ENCODE assay signal across 3 cellular contexts in the genomic region with DNA sequence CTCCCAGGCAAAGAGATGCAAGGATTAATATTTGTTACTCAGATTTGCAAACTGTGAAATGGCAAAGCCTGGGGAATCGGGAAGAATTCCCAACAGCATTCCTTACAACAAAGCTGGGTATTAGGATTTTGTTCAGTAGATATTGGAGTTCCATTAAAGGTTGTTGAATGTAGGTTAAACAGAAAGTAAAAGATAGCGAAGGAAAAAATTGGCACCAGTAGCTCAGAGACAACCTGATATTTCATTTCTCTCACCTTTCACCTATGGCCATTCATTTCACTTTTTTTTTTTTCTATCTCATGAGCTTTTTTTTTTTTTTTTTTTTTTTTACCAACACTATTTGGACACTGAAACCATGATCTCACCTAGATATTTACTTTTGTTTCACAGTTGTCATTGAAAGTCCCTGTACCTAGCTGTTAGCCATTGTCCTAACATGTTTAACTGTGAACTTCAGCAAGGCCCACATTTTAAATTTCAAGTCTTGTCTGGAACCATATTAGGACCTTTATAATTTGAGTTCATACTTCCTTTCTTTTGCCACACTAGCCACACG.
TF ChIP-seq lines count a peak whose summit lies in the region.

No MANE protein-coding gene starts in this region.

TF ChIP-seq in liver, 16 proteins besides CTCF, POLR2A, EP300 and RAD21 (continued from another document):
- TF ChIP-seq YY1 (IDR thresholded peaks at IDR 0.05), result peak; percentile 18
- no peak for TF ChIP-seq NR2F2 (IDR thresholded peaks at IDR 0.05)

TF ChIP-seq in HepG2, 621 proteins besides CTCF, POLR2A, EP300 and RAD21 (continued from another document and continues in another):
- TF ChIP-seq TSC22D2 (CRISPR knock-in tag; IDR thresholded peaks at IDR 0.05; ENCODE audit: borderline replicate concordance), result no peak
- TF ChIP-seq ZSCAN21 (CRISPR knock-in tag; IDR thresholded peaks at IDR 0.05; ENCODE audit: borderline replicate concordance), result no peak
- TF ChIP-seq POLR2AphosphoS2 (IDR thresholded peaks at IDR 0.05; ENCODE audit: low read depth, low read length), result no peak
- no peak for TF ChIP-seq KDM4B (CRISPR knock-in tag; IDR thresholded peaks at IDR 0.05)
- TF ChIP-seq BORCS8-MEF2B (CRISPR knock-in tag; IDR thresholded peaks at IDR 0.05), result no peak
- TF ChIP-seq, protein P1, sequence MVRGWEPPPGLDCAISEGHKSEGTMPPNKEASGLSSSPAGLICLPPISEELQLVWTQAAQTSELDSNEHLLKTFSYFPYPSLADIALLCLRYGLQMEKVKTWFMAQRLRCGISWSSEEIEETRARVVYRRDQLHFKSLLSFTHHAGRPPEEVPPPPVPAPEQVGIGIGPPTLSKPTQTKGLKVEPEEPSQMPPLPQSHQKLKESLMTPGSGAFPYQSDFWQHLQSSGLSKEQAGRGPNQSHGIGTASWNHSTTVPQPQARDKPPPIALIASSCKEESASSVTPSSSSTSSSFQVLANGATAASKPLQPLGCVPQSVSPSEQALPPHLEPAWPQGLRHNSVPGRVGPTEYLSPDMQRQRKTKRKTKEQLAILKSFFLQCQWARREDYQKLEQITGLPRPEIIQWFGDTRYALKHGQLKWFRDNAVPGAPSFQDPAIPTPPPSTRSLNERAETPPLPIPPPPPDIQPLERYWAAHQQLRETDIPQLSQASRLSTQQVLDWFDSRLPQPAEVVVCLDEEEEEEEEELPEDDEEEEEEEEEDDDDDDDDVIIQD (CRISPR knock-in tag; IDR thresholded peaks at IDR 0.05; ENCODE audit: low read depth), result no peak
- TF ChIP-seq STAG1 (CRISPR knock-in tag; IDR thresholded peaks at IDR 0.05), result no peak
- TF ChIP-seq, protein P2, sequence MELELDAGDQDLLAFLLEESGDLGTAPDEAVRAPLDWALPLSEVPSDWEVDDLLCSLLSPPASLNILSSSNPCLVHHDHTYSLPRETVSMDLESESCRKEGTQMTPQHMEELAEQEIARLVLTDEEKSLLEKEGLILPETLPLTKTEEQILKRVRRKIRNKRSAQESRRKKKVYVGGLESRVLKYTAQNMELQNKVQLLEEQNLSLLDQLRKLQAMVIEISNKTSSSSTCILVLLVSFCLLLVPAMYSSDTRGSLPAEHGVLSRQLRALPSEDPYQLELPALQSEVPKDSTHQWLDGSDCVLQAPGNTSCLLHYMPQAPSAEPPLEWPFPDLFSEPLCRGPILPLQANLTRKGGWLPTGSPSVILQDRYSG (CRISPR knock-in tag; IDR thresholded peaks at IDR 0.05), result no peak
- TF ChIP-seq HDAC1 (CRISPR knock-in tag; IDR thresholded peaks at IDR 0.05), result no peak
- TF ChIP-seq HCFC1 (IDR thresholded peaks at IDR 0.05; ENCODE audit: low read depth, low read length), result no peak
- no peak for TF ChIP-seq ZNF552 (CRISPR knock-in tag; IDR thresholded peaks at IDR 0.05; ENCODE audit: borderline replicate concordance)
- no peak for TF ChIP-seq ZNF550 (CRISPR knock-in tag; IDR thresholded peaks at IDR 0.05; ENCODE audit: borderline replicate concordance)
- TF ChIP-seq, protein P3, sequence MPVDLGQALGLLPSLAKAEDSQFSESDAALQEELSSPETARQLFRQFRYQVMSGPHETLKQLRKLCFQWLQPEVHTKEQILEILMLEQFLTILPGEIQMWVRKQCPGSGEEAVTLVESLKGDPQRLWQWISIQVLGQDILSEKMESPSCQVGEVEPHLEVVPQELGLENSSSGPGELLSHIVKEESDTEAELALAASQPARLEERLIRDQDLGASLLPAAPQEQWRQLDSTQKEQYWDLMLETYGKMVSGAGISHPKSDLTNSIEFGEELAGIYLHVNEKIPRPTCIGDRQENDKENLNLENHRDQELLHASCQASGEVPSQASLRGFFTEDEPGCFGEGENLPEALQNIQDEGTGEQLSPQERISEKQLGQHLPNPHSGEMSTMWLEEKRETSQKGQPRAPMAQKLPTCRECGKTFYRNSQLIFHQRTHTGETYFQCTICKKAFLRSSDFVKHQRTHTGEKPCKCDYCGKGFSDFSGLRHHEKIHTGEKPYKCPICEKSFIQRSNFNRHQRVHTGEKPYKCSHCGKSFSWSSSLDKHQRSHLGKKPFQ (CRISPR knock-in tag; IDR thresholded peaks at IDR 0.05; ENCODE audit: insufficient replicate concordance), result no peak

TF ChIP-seq in GM12878, 131 proteins besides CTCF, POLR2A, EP300 and RAD21 (continued from another document and continues in another):
- TF ChIP-seq, protein P4, sequence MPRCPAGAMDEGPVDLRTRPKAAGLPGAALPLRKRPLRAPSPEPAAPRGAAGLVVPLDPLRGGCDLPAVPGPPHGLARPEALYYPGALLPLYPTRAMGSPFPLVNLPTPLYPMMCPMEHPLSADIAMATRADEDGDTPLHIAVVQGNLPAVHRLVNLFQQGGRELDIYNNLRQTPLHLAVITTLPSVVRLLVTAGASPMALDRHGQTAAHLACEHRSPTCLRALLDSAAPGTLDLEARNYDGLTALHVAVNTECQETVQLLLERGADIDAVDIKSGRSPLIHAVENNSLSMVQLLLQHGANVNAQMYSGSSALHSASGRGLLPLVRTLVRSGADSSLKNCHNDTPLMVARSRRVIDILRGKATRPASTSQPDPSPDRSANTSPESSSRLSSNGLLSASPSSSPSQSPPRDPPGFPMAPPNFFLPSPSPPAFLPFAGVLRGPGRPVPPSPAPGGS (IDR thresholded peaks at IDR 0.05; ENCODE audit: borderline replicate concordance, insufficient read depth, low read depth, low read length, poor library complexity, severe bottlenecking), result no peak
- TF ChIP-seq, protein P5, sequence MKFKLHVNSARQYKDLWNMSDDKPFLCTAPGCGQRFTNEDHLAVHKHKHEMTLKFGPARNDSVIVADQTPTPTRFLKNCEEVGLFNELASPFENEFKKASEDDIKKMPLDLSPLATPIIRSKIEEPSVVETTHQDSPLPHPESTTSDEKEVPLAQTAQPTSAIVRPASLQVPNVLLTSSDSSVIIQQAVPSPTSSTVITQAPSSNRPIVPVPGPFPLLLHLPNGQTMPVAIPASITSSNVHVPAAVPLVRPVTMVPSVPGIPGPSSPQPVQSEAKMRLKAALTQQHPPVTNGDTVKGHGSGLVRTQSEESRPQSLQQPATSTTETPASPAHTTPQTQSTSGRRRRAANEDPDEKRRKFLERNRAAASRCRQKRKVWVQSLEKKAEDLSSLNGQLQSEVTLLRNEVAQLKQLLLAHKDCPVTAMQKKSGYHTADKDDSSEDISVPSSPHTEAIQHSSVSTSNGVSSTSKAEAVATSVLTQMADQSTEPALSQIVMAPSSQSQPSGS (IDR thresholded peaks at IDR 0.05; ENCODE audit: low read length), result no peak
- TF ChIP-seq PAX5 (IDR thresholded peaks at IDR 0.05; ENCODE audit: borderline replicate concordance, low read depth, low read length), result no peak
- TF ChIP-seq SRF (IDR thresholded peaks at IDR 0.05; ENCODE audit: low read depth in 2 of 2, low read length in 2 of 2), result no peak
- TF ChIP-seq, protein P6, sequence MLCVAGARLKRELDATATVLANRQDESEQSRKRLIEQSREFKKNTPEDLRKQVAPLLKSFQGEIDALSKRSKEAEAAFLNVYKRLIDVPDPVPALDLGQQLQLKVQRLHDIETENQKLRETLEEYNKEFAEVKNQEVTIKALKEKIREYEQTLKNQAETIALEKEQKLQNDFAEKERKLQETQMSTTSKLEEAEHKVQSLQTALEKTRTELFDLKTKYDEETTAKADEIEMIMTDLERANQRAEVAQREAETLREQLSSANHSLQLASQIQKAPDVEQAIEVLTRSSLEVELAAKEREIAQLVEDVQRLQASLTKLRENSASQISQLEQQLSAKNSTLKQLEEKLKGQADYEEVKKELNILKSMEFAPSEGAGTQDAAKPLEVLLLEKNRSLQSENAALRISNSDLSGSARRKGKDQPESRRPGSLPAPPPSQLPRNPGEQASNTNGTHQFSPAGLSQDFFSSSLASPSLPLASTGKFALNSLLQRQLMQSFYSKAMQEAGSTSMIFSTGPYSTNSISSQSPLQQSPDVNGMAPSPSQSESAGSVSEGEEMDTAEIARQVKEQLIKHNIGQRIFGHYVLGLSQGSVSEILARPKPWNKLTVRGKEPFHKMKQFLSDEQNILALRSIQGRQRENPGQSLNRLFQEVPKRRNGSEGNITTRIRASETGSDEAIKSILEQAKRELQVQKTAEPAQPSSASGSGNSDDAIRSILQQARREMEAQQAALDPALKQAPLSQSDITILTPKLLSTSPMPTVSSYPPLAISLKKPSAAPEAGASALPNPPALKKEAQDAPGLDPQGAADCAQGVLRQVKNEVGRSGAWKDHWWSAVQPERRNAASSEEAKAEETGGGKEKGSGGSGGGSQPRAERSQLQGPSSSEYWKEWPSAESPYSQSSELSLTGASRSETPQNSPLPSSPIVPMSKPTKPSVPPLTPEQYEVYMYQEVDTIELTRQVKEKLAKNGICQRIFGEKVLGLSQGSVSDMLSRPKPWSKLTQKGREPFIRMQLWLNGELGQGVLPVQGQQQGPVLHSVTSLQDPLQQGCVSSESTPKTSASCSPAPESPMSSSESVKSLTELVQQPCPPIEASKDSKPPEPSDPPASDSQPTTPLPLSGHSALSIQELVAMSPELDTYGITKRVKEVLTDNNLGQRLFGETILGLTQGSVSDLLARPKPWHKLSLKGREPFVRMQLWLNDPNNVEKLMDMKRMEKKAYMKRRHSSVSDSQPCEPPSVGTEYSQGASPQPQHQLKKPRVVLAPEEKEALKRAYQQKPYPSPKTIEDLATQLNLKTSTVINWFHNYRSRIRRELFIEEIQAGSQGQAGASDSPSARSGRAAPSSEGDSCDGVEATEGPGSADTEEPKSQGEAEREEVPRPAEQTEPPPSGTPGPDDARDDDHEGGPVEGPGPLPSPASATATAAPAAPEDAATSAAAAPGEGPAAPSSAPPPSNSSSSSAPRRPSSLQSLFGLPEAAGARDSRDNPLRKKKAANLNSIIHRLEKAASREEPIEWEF (IDR thresholded peaks at IDR 0.05; ENCODE audit: insufficient replicate concordance, low read depth, low read length), result no peak
- no peak for TF ChIP-seq SIX5 (IDR thresholded peaks at IDR 0.05; ENCODE audit: low read depth, low read length, severe bottlenecking)
- no peak for TF ChIP-seq ZZZ3 (IDR thresholded peaks at IDR 0.05; ENCODE audit: control insufficient read depth, insufficient read length, low read depth)
- TF ChIP-seq, protein P7, sequence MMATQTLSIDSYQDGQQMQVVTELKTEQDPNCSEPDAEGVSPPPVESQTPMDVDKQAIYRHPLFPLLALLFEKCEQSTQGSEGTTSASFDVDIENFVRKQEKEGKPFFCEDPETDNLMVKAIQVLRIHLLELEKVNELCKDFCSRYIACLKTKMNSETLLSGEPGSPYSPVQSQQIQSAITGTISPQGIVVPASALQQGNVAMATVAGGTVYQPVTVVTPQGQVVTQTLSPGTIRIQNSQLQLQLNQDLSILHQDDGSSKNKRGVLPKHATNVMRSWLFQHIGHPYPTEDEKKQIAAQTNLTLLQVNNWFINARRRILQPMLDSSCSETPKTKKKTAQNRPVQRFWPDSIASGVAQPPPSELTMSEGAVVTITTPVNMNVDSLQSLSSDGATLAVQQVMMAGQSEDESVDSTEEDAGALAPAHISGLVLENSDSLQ (IDR thresholded peaks at IDR 0.05), result no peak
- TF ChIP-seq RUNX3 (IDR thresholded peaks at IDR 0.05; ENCODE audit: low read length), result no peak
- TF ChIP-seq PML (IDR thresholded peaks at IDR 0.05; ENCODE audit: low read length), result no peak
- peak; percentile 56; the same call in 1 of the 2 replicates for TF ChIP-seq ATF7 (IDR thresholded peaks at IDR 0.05; ENCODE audit: low read depth)
- TF ChIP-seq, protein P8, sequence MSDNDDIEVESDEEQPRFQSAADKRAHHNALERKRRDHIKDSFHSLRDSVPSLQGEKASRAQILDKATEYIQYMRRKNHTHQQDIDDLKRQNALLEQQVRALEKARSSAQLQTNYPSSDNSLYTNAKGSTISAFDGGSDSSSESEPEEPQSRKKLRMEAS (IDR thresholded peaks at IDR 0.05; ENCODE audit: low read depth, low read length), result no peak
- no peak for TF ChIP-seq CHD2 (IDR thresholded peaks at IDR 0.05; ENCODE audit: borderline replicate concordance, low read depth, low read length)
- 0 out of 2 replicates have a peak, but pooled peaks have one; percentile 14 for TF ChIP-seq MTA2 (IDR thresholded peaks at IDR 0.05; ENCODE audit: low read depth)
- TF ChIP-seq ZNF384 (IDR thresholded peaks at IDR 0.05; ENCODE audit: borderline replicate concordance, low read depth, low read length), result peak; percentile 69; the same call in 1 of the 2 replicates
- no peak for TF ChIP-seq ASH2L (IDR thresholded peaks at IDR 0.05; ENCODE audit: borderline replicate concordance, low read depth)
- no peak for TF ChIP-seq MXI1 (IDR thresholded peaks at IDR 0.05; ENCODE audit: low read depth, low read length)
- no peak for TF ChIP-seq RCOR1 (conservative IDR thresholded peaks at IDR 0.05; ENCODE audit: low read depth, low read length)
- TF ChIP-seq, protein P9, sequence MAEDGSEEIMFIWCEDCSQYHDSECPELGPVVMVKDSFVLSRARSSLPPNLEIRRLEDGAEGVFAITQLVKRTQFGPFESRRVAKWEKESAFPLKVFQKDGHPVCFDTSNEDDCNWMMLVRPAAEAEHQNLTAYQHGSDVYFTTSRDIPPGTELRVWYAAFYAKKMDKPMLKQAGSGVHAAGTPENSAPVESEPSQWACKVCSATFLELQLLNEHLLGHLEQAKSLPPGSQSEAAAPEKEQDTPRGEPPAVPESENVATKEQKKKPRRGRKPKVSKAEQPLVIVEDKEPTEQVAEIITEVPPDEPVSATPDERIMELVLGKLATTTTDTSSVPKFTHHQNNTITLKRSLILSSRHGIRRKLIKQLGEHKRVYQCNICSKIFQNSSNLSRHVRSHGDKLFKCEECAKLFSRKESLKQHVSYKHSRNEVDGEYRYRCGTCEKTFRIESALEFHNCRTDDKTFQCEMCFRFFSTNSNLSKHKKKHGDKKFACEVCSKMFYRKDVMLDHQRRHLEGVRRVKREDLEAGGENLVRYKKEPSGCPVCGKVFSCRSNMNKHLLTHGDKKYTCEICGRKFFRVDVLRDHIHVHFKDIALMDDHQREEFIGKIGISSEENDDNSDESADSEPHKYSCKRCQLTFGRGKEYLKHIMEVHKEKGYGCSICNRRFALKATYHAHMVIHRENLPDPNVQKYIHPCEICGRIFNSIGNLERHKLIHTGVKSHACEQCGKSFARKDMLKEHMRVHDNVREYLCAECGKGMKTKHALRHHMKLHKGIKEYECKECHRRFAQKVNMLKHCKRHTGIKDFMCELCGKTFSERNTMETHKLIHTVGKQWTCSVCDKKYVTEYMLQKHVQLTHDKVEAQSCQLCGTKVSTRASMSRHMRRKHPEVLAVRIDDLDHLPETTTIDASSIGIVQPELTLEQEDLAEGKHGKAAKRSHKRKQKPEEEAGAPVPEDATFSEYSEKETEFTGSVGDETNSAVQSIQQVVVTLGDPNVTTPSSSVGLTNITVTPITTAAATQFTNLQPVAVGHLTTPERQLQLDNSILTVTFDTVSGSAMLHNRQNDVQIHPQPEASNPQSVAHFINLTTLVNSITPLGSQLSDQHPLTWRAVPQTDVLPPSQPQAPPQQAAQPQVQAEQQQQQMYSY (CRISPR knock-in tag; IDR thresholded peaks at IDR 0.05), result no peak
- TF ChIP-seq, protein P10, sequence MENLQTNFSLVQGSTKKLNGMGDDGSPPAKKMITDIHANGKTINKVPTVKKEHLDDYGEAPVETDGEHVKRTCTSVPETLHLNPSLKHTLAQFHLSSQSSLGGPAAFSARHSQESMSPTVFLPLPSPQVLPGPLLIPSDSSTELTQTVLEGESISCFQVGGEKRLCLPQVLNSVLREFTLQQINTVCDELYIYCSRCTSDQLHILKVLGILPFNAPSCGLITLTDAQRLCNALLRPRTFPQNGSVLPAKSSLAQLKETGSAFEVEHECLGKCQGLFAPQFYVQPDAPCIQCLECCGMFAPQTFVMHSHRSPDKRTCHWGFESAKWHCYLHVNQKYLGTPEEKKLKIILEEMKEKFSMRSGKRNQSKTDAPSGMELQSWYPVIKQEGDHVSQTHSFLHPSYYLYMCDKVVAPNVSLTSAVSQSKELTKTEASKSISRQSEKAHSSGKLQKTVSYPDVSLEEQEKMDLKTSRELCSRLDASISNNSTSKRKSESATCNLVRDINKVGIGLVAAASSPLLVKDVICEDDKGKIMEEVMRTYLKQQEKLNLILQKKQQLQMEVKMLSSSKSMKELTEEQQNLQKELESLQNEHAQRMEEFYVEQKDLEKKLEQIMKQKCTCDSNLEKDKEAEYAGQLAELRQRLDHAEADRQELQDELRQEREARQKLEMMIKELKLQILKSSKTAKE (IDR thresholded peaks at IDR 0.05; ENCODE audit: low read depth, poor library complexity, severe bottlenecking), result no peak
- no peak for TF ChIP-seq NBN (IDR thresholded peaks at IDR 0.05)
- no peak for TF ChIP-seq FOXM1 (IDR thresholded peaks at IDR 0.05; ENCODE audit: low read depth, low read length)
- TF ChIP-seq POLR2AphosphoS5 (IDR thresholded peaks at IDR 0.05; ENCODE audit: low read length), result no peak
- TF ChIP-seq EED (IDR thresholded peaks at IDR 0.05; ENCODE audit: low read depth), result no peak
